1 cellular context compared by ENCODE assay signal in the genomic region with DNA sequence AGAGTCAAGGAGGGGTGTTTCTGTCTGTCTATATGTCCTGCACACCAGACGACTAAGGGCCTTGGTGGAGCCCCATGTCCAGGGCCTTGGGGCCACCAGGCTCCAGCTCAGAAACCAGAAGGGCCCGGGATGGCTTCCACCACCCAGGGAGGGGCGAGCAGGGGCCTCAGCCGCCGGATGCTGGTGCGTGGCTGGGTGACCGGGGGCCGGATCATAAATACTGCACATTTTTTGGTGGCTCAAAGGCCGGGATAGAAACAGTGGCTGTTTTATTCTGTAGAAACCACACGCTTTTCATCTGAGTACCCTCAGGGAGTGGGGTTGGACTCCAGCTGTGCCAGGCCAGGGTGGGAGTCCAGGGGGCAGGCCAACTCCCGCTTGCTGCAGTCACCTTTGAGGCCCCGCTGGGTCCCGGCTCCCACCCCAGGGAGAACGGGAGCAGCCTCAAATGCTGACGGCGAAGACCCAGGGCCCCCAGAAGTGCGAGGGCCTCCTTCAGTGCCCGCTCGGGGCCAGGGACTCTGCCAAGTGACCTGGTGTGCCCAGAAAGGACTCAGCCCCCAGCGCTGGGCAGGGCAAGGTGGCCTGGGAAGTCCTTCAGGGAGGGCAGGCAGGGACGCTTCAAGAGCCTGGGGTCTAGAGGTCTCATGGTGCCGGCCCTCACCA.
TF ChIP-seq lines count a peak whose summit lies in the region.

No MANE protein-coding gene starts in this region.

TF ChIP-seq in H1, 55 proteins besides CTCF, POLR2A, EP300 and RAD21:
- TF ChIP-seq KDM1A (IDR thresholded peaks at IDR 0.05; ENCODE audit: borderline replicate concordance, low read length) (no peak), SUZ12 (IDR thresholded peaks at IDR 0.05; ENCODE audit: low read length) (no peak), TAF7 (optimal IDR thresholded peaks at IDR 0.05; ENCODE audit: borderline replicate concordance, low read depth, low read length) (no peak), POU5F1 (IDR thresholded peaks at IDR 0.05; ENCODE audit: low read depth, low read length) (no peak), CHD7 (IDR thresholded peaks at IDR 0.05; ENCODE audit: insufficient replicate concordance, low read length) (no peak), EGR1 (IDR thresholded peaks at IDR 0.05; ENCODE audit: borderline replicate concordance, low read depth, low read length) (no peak), NRF1 (IDR thresholded peaks at IDR 0.05; ENCODE audit: low read depth, low read length) (no peak), JUND (IDR thresholded peaks at IDR 0.05; ENCODE audit: low read length) (no peak), SIN3A (conservative IDR thresholded peaks at IDR 0.05 in 1 of 2, IDR thresholded peaks at IDR 0.05 in 1 of 2; ENCODE audit: low read depth in 1 of 2, low read length in 2 of 2) (no peak), MAFK (IDR thresholded peaks at IDR 0.05; ENCODE audit: low read depth, low read length) (no peak), TAF1 (IDR thresholded peaks at IDR 0.05; ENCODE audit: low read depth, low read length) (no peak), ATF2 (IDR thresholded peaks at IDR 0.05; ENCODE audit: low read length) (no peak), SP1 (IDR thresholded peaks at IDR 0.05; ENCODE audit: low read depth, low read length) (no peak), CBX8 (IDR thresholded peaks at IDR 0.05; ENCODE audit: borderline replicate concordance, low read depth, low read length) (no peak), SP4 (IDR thresholded peaks at IDR 0.05; ENCODE audit: low read length) (no peak)
